1 cellular context compared by ENCODE assay signal in genomic region chr17:73311428-73311780, GRCh38.
TF ChIP-seq lines count a peak whose summit lies in the region.

No MANE protein-coding gene starts in this region.

TF ChIP-seq in HepG2, 621 proteins besides CTCF, POLR2A, EP300 and RAD21 (continued from another document and continues in another):
- TF ChIP-seq ZNF674 (CRISPR knock-in tag; IDR thresholded peaks at IDR 0.05; ENCODE audit: low read depth) (0 out of 2 replicates have a peak, but pooled peaks have one; percentile 4), ZNF580 (CRISPR knock-in tag; IDR thresholded peaks at IDR 0.05; ENCODE audit: borderline replicate concordance, low read depth) (no peak), KIAA2018 (CRISPR knock-in tag; IDR thresholded peaks at IDR 0.05; ENCODE audit: borderline replicate concordance) (no peak), ZBTB37 (CRISPR knock-in tag; IDR thresholded peaks at IDR 0.05) (no peak), ZNF143 (CRISPR knock-in tag; IDR thresholded peaks at IDR 0.05) (no peak), MNT (IDR thresholded peaks at IDR 0.05) (no peak), EHMT2 (IDR thresholded peaks at IDR 0.05; ENCODE audit: borderline replicate concordance, low read depth, low read length) (no peak), NFKB2 (CRISPR knock-in tag; IDR thresholded peaks at IDR 0.05; ENCODE audit: borderline replicate concordance) (peak; percentile 16; the same call in 1 of the 2 replicates), CBFB (CRISPR knock-in tag; IDR thresholded peaks at IDR 0.05) (no peak), ZNF318 (CRISPR knock-in tag; IDR thresholded peaks at IDR 0.05) (no peak), SNAPC5 (CRISPR knock-in tag; IDR thresholded peaks at IDR 0.05; ENCODE audit: borderline replicate concordance) (peak; percentile 33; the same call in 1 of the 2 replicates), SNAI1 (CRISPR knock-in tag; IDR thresholded peaks at IDR 0.05; ENCODE audit: borderline replicate concordance) (peak; percentile 10; the same call in 1 of the 2 replicates), ZNF550 (CRISPR knock-in tag; IDR thresholded peaks at IDR 0.05; ENCODE audit: borderline replicate concordance) (0 out of 2 replicates have a peak, but pooled peaks have one; percentile 25), PLRG1 (conservative IDR thresholded peaks at IDR 0.05) (no peak), REST (IDR thresholded peaks at IDR 0.05; ENCODE audit: borderline replicate concordance in 1 of 2, low read depth in 1 of 2, low read length in 2 of 2) (0 out of 4 replicates have a peak, but pooled peaks of 1 of the 2 experiments have one; percentile 2), ZNF775 (CRISPR knock-in tag; IDR thresholded peaks at IDR 0.05; ENCODE audit: borderline replicate concordance) (no peak), MAX (IDR thresholded peaks at IDR 0.05) (0 out of 2 replicates have a peak, but pooled peaks have one; percentile 1), NFRKB (IDR thresholded peaks at IDR 0.05) (no peak), HNRNPL (IDR thresholded peaks at IDR 0.05; ENCODE audit: low read depth, low read length) (no peak), BCLAF1 (IDR thresholded peaks at IDR 0.05) (no peak), NR2C2 (CRISPR knock-in tag; IDR thresholded peaks at IDR 0.05; ENCODE audit: borderline replicate concordance) (no peak), REL (CRISPR knock-in tag; conservative IDR thresholded peaks at IDR 0.05) (peak; percentile 67; the same call in 1 of the 2 replicates)
